In genomic region chr12:127284021-127284420, GRCh38 we compare ENCODE assay signal across 21 cellular contexts.
DNase-seq lines count a peak whose midpoint lies in the region; ATAC-seq and TF ChIP-seq lines count a peak whose summit lies in the region.
"Had no signal": no experiment of that assay in that cellular context is flagged by ENCODE, and none has a peak within 500 bp of the region (broad histone marks: within the 10 kb centered on the region; RNA-seq: fewer than 3 reads in every experiment).

No MANE protein-coding gene starts in this region.

- H3K4me3 Mint-ChIP-seq in stimulated activated effector memory CD8-positive, alpha-beta T cell treated with anti-CD3 and anti-CD28 coated beads, Interleukin-12 subunit alpha, Interleukin-12 subunit beta, amount 100 ng/mL, for 72 hours: no peak overlapping the region
- H3K4me3 Mint-ChIP-seq: activated CD8-positive, alpha-beta T cell treated with anti-CD3 and anti-CD28 coated beads, Interleukin-2, amount 10 ng/mL, durations not matched to agents 7 days and 5 days; activated naive CD8-positive, alpha-beta T cell treated with anti-CD3 and anti-CD28 coated beads, Interleukin-2, amount 10 ng/mL, durations not matched to agents 7 days and 5 days; immature natural killer cell; natural killer cell treated with Interleukin-12 subunit alpha and Interleukin-12 subunit beta and Interleukin-15 and Interleukin-18, amount 100 ng/mL, for 72 hours; stimulated activated memory B cell treated with anti-CD40 and anti-IgM and Interleukin-4, amounts not matched to agents 10 μg/mL and 1 μg/mL and 100 μg/mL, for 72 hours; T-cell had no signal

- no peak for ATAC-seq in stimulated activated effector memory CD8-positive, alpha-beta T cell treated with anti-CD3 and anti-CD28 coated beads, Interleukin-12 subunit alpha, Interleukin-12 subunit beta, amount 100 ng/mL, for 72 hours
- ATAC-seq: activated CD8-positive, alpha-beta T cell treated with anti-CD3 and anti-CD28 coated beads, Interleukin-2, amount 10 ng/mL, durations not matched to agents 7 days and 5 days; stimulated activated memory B cell treated with anti-CD40 and anti-IgM and Interleukin-4, amounts not matched to agents 10 μg/mL and 1 μg/mL and 100 μg/mL, for 72 hours; T-cell had no signal

- H3K9me3 ChIP-seq in osteoblast (ENCODE audit: low read depth, low read length): no peaks in the 10 kb centered on the region
- H3K9me3 ChIP-seq: HAP-1, Peyer's patch, prostate gland, thyroid gland had no signal

- peak overlapping the region; percentile 6 for H3K4me2 ChIP-seq in osteoblast (ENCODE audit: insufficient read depth, low read length)

- no peaks in the 10 kb centered on the region for H3K36me3 Mint-ChIP-seq in stimulated activated effector memory CD8-positive, alpha-beta T cell treated with anti-CD3 and anti-CD28 coated beads, Interleukin-12 subunit alpha, Interleukin-12 subunit beta, amount 100 ng/mL, for 72 hours
- H3K36me3 Mint-ChIP-seq: activated naive CD8-positive, alpha-beta T cell treated with anti-CD3 and anti-CD28 coated beads, Interleukin-2, amount 10 ng/mL, durations not matched to agents 7 days and 5 days; immature natural killer cell; natural killer cell treated with Interleukin-12 subunit alpha and Interleukin-12 subunit beta and Interleukin-15 and Interleukin-18, amount 100 ng/mL, for 72 hours; T-cell had no signal

- DNase-seq in EL (peak; percentile 68), RPMI7951 (ENCODE audit: low read depth) (peak; percentile 32), epithelial cell of prostate (ENCODE audit: low read depth, low spot score) (no peak), osteoblast (ENCODE audit: insufficient read length, low spot score, missing footprints) (no peak), NCI-H1105 treated with DMSO at 0.1 percent for 48 hours (lab: John Stamatoyannopoulos, UW) (no peak), NCI-H774 (lab: John Stamatoyannopoulos, UW) (no peak), H7 (no peak)
- DNase-seq in stimulated activated effector memory CD8-positive, alpha-beta T cell treated with anti-CD3 and anti-CD28 coated beads, Interleukin-12 subunit alpha, Interleukin-12 subunit beta, amount 100 ng/mL, for 72 hours (ENCODE audit: low spot score in 2 of 2): no peak
- DNase-seq: activated CD8-positive, alpha-beta T cell treated with anti-CD3 and anti-CD28 coated beads, Interleukin-2, amount 10 ng/mL, durations not matched to agents 7 days and 5 days; activated naive CD8-positive, alpha-beta T cell treated with anti-CD3 and anti-CD28 coated beads, Interleukin-2, amount 10 ng/mL, durations not matched to agents 7 days and 5 days; activated T-cell treated with anti-CD3 and anti-CD28 coated beads, Interleukin-2, amount 50 U/mL, for 48 hours; immature natural killer cell; NCI-H1417; Peyer's patch; T-cell; thyroid gland had no signal

- H3K36me3 ChIP-seq in osteoblast (ENCODE audit: insufficient read depth, low read length) (no peaks in the 10 kb centered on the region), H7 (replicated peaks; ENCODE audit: control insufficient read depth, insufficient read depth, low read length) (no peaks in the 10 kb centered on the region)
- H3K36me3 ChIP-seq: HAP-1, Peyer's patch, prostate gland, thyroid gland had no signal

- no peak overlapping the region for H3K27ac Mint-ChIP-seq in stimulated activated effector memory CD8-positive, alpha-beta T cell treated with anti-CD3 and anti-CD28 coated beads, Interleukin-12 subunit alpha, Interleukin-12 subunit beta, amount 100 ng/mL, for 72 hours
- H3K27ac Mint-ChIP-seq: activated CD8-positive, alpha-beta T cell treated with anti-CD3 and anti-CD28 coated beads, Interleukin-2, amount 10 ng/mL, durations not matched to agents 7 days and 5 days; activated naive CD8-positive, alpha-beta T cell treated with anti-CD3 and anti-CD28 coated beads, Interleukin-2, amount 10 ng/mL, durations not matched to agents 7 days and 5 days; immature natural killer cell; stimulated activated memory B cell treated with anti-CD40 and anti-IgM and Interleukin-4, amounts not matched to agents 10 μg/mL and 1 μg/mL and 100 μg/mL, for 72 hours; T-cell had no signal

- H3K4me1 ChIP-seq in osteoblast (ENCODE audit: insufficient read depth, low read length): peaks cover 25% of the 10 kb centered on the region
- H3K4me1 ChIP-seq: HAP-1, Peyer's patch, prostate gland, thyroid gland had no signal

- H3K4me3 ChIP-seq in osteoblast (ENCODE audit: insufficient read depth, low read length): no peak overlapping the region
- H3K4me3 ChIP-seq in H7 (ENCODE audit: insufficient read depth, low read depth, low read length): no peak overlapping the region
- H3K4me3 ChIP-seq: HAP-1, Peyer's patch, prostate gland, thyroid gland had no signal

- H3K4me1 Mint-ChIP-seq in stimulated activated effector memory CD8-positive, alpha-beta T cell treated with anti-CD3 and anti-CD28 coated beads, Interleukin-12 subunit alpha, Interleukin-12 subunit beta, amount 100 ng/mL, for 72 hours: peaks cover 17% of the 10 kb centered on the region
- H3K4me1 Mint-ChIP-seq: immature natural killer cell had no signal

- H4K20me1 ChIP-seq in osteoblast (ENCODE audit: insufficient read depth, low read length): no peaks in the 10 kb centered on the region

- no peak for TF ChIP-seq CTCF in osteoblast (IDR thresholded peaks at IDR 0.05; ENCODE audit: extremely low read depth, low read depth, low read length)

- H3K27me3 ChIP-seq in osteoblast (ENCODE audit: insufficient read depth, low read length) (no peaks in the 10 kb centered on the region), H7 (ENCODE audit: control insufficient read depth, insufficient read depth, low read length) (peaks cover 4% of the 10 kb centered on the region; the same call in 1 of the 2 replicates)
- H3K27me3 ChIP-seq: Peyer's patch, thyroid gland had no signal

- peak overlapping the region; percentile 49 for H2AFZ ChIP-seq in osteoblast (ENCODE audit: low read length)

- H3K9me3 Mint-ChIP-seq in stimulated activated effector memory CD8-positive, alpha-beta T cell treated with anti-CD3 and anti-CD28 coated beads, Interleukin-12 subunit alpha, Interleukin-12 subunit beta, amount 100 ng/mL, for 72 hours: no peaks in the 10 kb centered on the region
- H3K9me3 Mint-ChIP-seq: activated naive CD8-positive, alpha-beta T cell treated with anti-CD3 and anti-CD28 coated beads, Interleukin-2, amount 10 ng/mL, durations not matched to agents 7 days and 5 days; natural killer cell treated with Interleukin-12 subunit alpha and Interleukin-12 subunit beta and Interleukin-15 and Interleukin-18, amount 100 ng/mL, for 72 hours had no signal

- peak overlapping the region; percentile 100 for H3K27ac ChIP-seq in epithelial cell of prostate
- peak overlapping the region; percentile 99 for H3K27ac ChIP-seq in osteoblast (ENCODE audit: low read depth, low read length)
- H3K27ac ChIP-seq: Peyer's patch, prostate gland, thyroid gland, VCaP had no signal

- H3K79me2 ChIP-seq in osteoblast (ENCODE audit: insufficient read depth, low read length): no peaks in the 10 kb centered on the region

Comparison
In these comparisons a context has a peak if more than half of its experiments do, and no peak if none do; other contexts are left out.
1. DNase-seq: peak in EL (single experiment) and RPMI7951 (single experiment); none in epithelial cell of prostate (single experiment), osteoblast (single experiment), stimulated activated effector memory CD8-positive, alpha-beta T cell treated with anti-CD3 and anti-CD28 coated beads, Interleukin-12 subunit alpha, Interleukin-12 subunit beta, amount 100 ng/mL, for 72 hours (0 of 2), NCI-H1105 treated with DMSO at 0.1 percent for 48 hours (single experiment), NCI-H774 (single experiment) and H7 (single experiment).